ENCODE assay signal across 1 cellular context in the genomic region with DNA sequence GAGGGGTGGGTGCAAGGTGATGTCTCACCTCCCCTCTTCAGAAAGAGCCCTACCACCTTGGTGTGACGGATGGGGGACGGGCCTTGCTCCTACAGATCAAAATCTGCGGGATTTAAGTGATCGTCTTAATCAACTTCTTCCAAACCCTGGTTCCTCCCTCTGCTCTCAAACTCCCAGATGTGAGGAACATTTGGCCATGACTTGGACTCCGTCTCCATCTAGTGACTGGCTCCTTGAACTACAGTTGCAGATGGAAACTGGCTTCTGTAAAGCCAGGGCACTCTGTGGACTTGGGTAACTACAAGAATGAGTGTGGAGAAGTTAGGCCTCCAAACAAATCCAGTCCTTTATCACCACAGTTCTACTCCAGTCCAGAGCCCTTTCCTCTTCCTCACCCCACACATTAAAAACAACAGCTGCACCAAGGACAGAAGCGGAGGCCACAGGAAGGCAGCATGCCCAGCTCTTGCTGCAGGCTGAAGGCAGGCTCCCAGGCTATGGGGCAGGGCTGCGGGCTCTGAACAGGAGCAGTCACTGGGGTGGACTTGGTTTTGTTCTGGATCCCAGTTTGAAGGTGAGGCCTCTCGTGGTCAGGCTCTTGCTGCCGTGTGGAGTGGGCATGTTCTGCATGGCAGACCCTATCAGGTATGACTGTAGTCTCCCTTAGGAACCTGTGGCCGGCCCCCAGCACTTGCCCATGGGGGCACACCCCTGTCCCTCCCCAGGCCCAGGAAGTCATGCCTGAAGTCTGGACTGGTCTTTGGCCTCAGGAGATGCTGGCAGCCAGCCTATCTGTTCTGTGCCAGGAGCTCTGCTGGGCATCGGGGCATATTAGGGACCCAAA.
TF ChIP-seq lines count a peak whose summit lies in the region.

No MANE protein-coding gene starts in this region.

TF ChIP-seq in GM12878, 131 proteins besides CTCF, POLR2A, EP300 and RAD21 (continued from another document):
- peak; percentile 77 for TF ChIP-seq SMC3 (IDR thresholded peaks at IDR 0.05; ENCODE audit: borderline replicate concordance, low read length)
